ENCODE assay signal across 1 cellular context in the genomic region with DNA sequence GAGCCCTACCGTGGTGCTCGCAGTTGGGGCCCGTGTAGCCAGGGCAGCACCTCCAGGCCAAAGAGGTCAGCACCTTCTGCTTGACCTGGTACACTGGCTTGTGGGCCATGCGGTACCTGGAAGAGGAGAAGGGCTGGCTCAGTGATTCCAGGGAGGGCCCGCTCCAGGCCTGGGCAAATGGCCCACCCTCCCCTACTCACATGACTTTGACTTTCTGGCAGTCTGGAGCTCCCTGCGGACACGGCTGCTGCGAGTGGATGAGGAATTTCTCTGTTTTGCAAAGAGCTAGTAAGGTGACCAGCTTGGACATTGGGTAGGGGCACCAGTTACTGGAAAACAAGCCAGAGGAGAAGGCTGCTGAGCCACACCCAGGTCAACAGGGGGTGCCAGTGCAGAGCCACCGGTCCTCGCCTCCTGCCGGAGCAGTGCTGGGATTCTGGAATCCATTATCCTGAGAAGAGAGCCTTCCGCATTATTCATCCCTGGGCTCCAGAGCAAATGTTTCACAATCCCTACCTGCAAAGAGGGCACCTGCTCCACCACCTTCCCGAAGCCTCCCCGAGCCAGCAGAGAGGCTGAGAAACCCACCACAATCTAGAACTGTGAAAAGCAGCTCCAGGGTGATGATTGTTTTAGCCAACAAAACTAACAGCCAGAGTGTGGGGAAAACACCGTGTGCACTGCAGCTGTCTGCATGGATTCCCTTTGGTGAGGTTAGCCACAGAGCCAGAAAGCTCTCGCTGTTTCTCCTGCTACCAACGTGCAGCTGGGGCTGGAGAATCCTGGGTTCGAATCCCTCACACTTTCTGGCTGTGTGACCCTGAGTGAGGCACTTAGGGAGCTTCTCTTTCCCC.
TF ChIP-seq lines count a peak whose summit lies in the region.

No MANE protein-coding gene starts in this region.

TF ChIP-seq in GM12878, 131 proteins besides CTCF, POLR2A, EP300 and RAD21:
- no peak for TF ChIP-seq RUNX3 (IDR thresholded peaks at IDR 0.05; ENCODE audit: low read length)
- TF ChIP-seq TCF12 (IDR thresholded peaks at IDR 0.05; ENCODE audit: low read depth, low read length), result 0 out of 2 replicates have a peak, but pooled peaks have one; percentile 47
- peak; percentile 26; the same call in 1 of the 2 replicates for TF ChIP-seq IKZF1 (conservative IDR thresholded peaks at IDR 0.05)
- TF ChIP-seq SREBF1 (IDR thresholded peaks at IDR 0.05; ENCODE audit: low read length), result no peak
- no peak for TF ChIP-seq HDAC2 (IDR thresholded peaks at IDR 0.05)
